In genomic region chr2:102046135-102046901, GRCh38 we compare ENCODE assay signal across 2 cellular contexts.
TF ChIP-seq lines count a peak whose summit lies in the region.

No MANE protein-coding gene starts in this region.

TF ChIP-seq in IMR-90, 13 proteins besides CTCF, POLR2A, EP300 and RAD21:
- TF ChIP-seq NFE2L2 (IDR thresholded peaks at IDR 0.05; ENCODE audit: low read depth, low read length) (0 out of 2 replicates have a peak, but pooled peaks have one; percentile 14), RCOR1 (IDR thresholded peaks at IDR 0.05; ENCODE audit: insufficient replicate concordance, low read length) (no peak), CHD1 (IDR thresholded peaks at IDR 0.05; ENCODE audit: low read depth, low read length) (no peak), MAFK (IDR thresholded peaks at IDR 0.05; ENCODE audit: low read depth, low read length) (0 out of 2 replicates have a peak, but pooled peaks have one; percentile 21), RFX5 (IDR thresholded peaks at IDR 0.05; ENCODE audit: low read depth, low read length) (no peak), BHLHE40 (IDR thresholded peaks at IDR 0.05; ENCODE audit: low read depth, low read length) (peak; percentile 16; the same call in 1 of the 2 replicates), MAZ (IDR thresholded peaks at IDR 0.05; ENCODE audit: borderline replicate concordance, low read depth, low read length) (peak; percentile 8; the same call in 1 of the 2 replicates), CEBPB (IDR thresholded peaks at IDR 0.05; ENCODE audit: low read depth, low read length) (0 out of 2 replicates have a peak, but pooled peaks have one; percentile 24), FOS (IDR thresholded peaks at IDR 0.05; ENCODE audit: low read depth, low read length) (no peak), MXI1 (IDR thresholded peaks at IDR 0.05; ENCODE audit: borderline replicate concordance, low read depth, low read length) (0 out of 2 replicates have a peak, but pooled peaks have one; percentile 12)

TF ChIP-seq in liver, 16 proteins besides CTCF, POLR2A, EP300 and RAD21:
- TF ChIP-seq HNF4G (IDR thresholded peaks at IDR 0.05) (no peak), RXRA (IDR thresholded peaks at IDR 0.05) (peak; percentile 70 to 86), MAX (IDR thresholded peaks at IDR 0.05) (peak; percentile 60), HNF4A (conservative IDR thresholded peaks at IDR 0.05) (peak; percentile 56 to 71), YY1 (IDR thresholded peaks at IDR 0.05) (peak; percentile 63), GABPA (IDR thresholded peaks at IDR 0.05 in 1 of 2, conservative IDR thresholded peaks at IDR 0.05 in 1 of 2) (no peak), JUND (IDR thresholded peaks at IDR 0.05) (peak; percentile 19 to 22), FOXA1 (IDR thresholded peaks at IDR 0.05) (peak; percentile 49), REST (IDR thresholded peaks at IDR 0.05) (peak; percentile 34), ZBTB33 (IDR thresholded peaks at IDR 0.05) (no peak), TAF1 (conservative IDR thresholded peaks at IDR 0.05) (no peak), SP1 (IDR thresholded peaks at IDR 0.05) (peak; percentile 93), NR2F2 (IDR thresholded peaks at IDR 0.05) (peak; percentile 97), FOXA2 (IDR thresholded peaks at IDR 0.05) (peak; percentile 47), ATF3 (IDR thresholded peaks at IDR 0.05) (no peak), EGR1 (IDR thresholded peaks at IDR 0.05; ENCODE audit: low read depth in 2 of 2) (no peak)
